Comparison of ENCODE assay signal across 8 cellular contexts in genomic region chr10:88582806-88583583, GRCh38. TPM values are rescaled to one million over a fixed set of nuclear protein-coding genes. Genes with fewer than 3 reads are reported as not detected.
DNase-seq lines count a peak whose midpoint lies in the region; ATAC-seq and TF ChIP-seq lines count a peak whose summit lies in the region.

Gene RNLS, minus strand, starts transcription at chr10:88583318.

- H3K36me3 ChIP-seq in iPS-20b (ENCODE audit: insufficient read depth, low read depth, low read length) (no peaks in the 10 kb centered on the region), skeletal muscle satellite cell (ENCODE audit: insufficient read depth, low read length) (no peaks in the 10 kb centered on the region)

- H3K27ac ChIP-seq in iPS-20b (ENCODE audit: low read length), result peak within 1 kb of the TSS; percentile 84

- peak; percentile 83 for DNase-seq in DMS 273 (lab: John Stamatoyannopoulos, UW; ENCODE audit: unreplicated experiment)
- peak; percentile 33 for DNase-seq in HuH-7.5 (ENCODE audit: low spot score)
- peak; percentile 11 to 55 for DNase-seq in T47D (ENCODE audit: low read depth in 1 of 2, low spot score in 1 of 2)
- no peak for DNase-seq in NCI-H82 treated with DMSO at 0.1 percent for 48 hours (lab: John Stamatoyannopoulos, UW; ENCODE audit: unreplicated experiment)

- peak within 1 kb of the TSS; percentile 94 for H3K4me2 ChIP-seq in skeletal muscle satellite cell (ENCODE audit: low read length)

- peak; percentile 82 for ATAC-seq in GM21381 (IDR thresholded peaks at IDR 0.05; ENCODE audit: unreplicated experiment)

- H3K27me3 ChIP-seq in iPS-20b (ENCODE audit: insufficient read depth, low read length) (peaks cover 9% of the 10 kb centered on the region; the same call in 1 of the 2 replicates), skeletal muscle satellite cell (ENCODE audit: control insufficient read depth, insufficient read depth, low read length) (no peaks in the 10 kb centered on the region)

- H3K4me3 ChIP-seq in WI38 (ENCODE audit: low read depth, low read length) (peak within 1 kb of the TSS; percentile 56), iPS-20b (ENCODE audit: low read length) (peak within 1 kb of the TSS; percentile 93), skeletal muscle satellite cell (ENCODE audit: low read length) (peak within 1 kb of the TSS; percentile 76)

- H3K9ac ChIP-seq in iPS-20b (ENCODE audit: low read depth, low read length) (peak within 1 kb of the TSS; percentile 91; the same call in 1 of the 2 replicates), skeletal muscle satellite cell (ENCODE audit: low read depth, low read length) (peak within 1 kb of the TSS; percentile 83)

- H3K4me1 ChIP-seq in iPS-20b (ENCODE audit: insufficient read depth, low read length) (no peaks in the 10 kb centered on the region), skeletal muscle satellite cell (ENCODE audit: control insufficient read depth, insufficient read depth, low read length) (peaks cover 3% of the 10 kb centered on the region)

- TF ChIP-seq CTCF in WI38 (IDR thresholded peaks at IDR 0.05; ENCODE audit: low read depth, low read length), result peak; percentile 77

- in situ Hi-C loops in T47D (cut with HindIII; ENCODE audit: low pct_unique_long_range_greater_than_20kb, low sequenced_read_pairs), result no loop called here

- H3K9me3 ChIP-seq in iPS-20b (ENCODE audit: insufficient read depth, low read depth, low read length) (no peaks in the 10 kb centered on the region), skeletal muscle satellite cell (replicated peaks; ENCODE audit: low read length) (no peaks in the 10 kb centered on the region)

RNA-seq across cellular contexts. Expression of gene RNLS, which starts in this region (rescaled TPM):
- total RNA-seq in skeletal muscle satellite cell (2012; rRNA removed), result 9.4 and 13.2 TPM in 2 replicates
